ENCODE assay signal across 34 cellular contexts in genomic region chr5:156764149-156764548, GRCh38.
"Had no signal": no experiment of that assay in that cellular context is flagged by ENCODE, and none has a peak within 500 bp of the region (broad histone marks: within the 10 kb centered on the region; RNA-seq: fewer than 3 reads in every experiment).

No MANE protein-coding gene starts in this region.

- H3K36me3 ChIP-seq: adrenal gland had no signal

- H3K4me1 ChIP-seq: adrenal gland, ascending aorta, body of pancreas, esophagus muscularis mucosa, foreskin keratinocyte had no signal

- FAIRE-seq: colon had no signal

- H3K9me3 ChIP-seq: adrenal gland, ascending aorta, body of pancreas, esophagus muscularis mucosa, gastrocnemius medialis, heart left ventricle had no signal

- H3K4me3 ChIP-seq: adrenal gland, ascending aorta, body of pancreas, esophagus muscularis mucosa, gastrocnemius medialis, heart left ventricle had no signal

- H3K9me3 Mint-ChIP-seq: activated CD8-positive, alpha-beta T cell treated with anti-CD3 and anti-CD28 coated beads for 36 hours; activated naive CD4-positive, alpha-beta T cell treated with anti-CD3 and anti-CD28 coated beads for 36 hours; activated naive CD4-positive, alpha-beta T cell treated with anti-CD3 and anti-CD28 coated beads, Interleukin-2, amount 50 U/mL, for 24 hours; activated naive CD8-positive, alpha-beta T cell treated with anti-CD3 and anti-CD28 coated beads for 36 hours; activated naive CD8-positive, alpha-beta T cell treated with anti-CD3 and anti-CD28 coated beads, Interleukin-2, amount 50 U/mL, for 24 hours; activated T-helper 1 cell treated with anti-CD3 and anti-CD28 coated beads, Interleukin-12 subunit alpha, Interleukin-12 subunit beta, Interleukin-2, Interleukin-4 antibody, amounts not matched to agents 30 ng/mL and 10 ng/mL and 1 ng/mL, durations not matched to agents 14 hours and 24 hours and 36 hours; activated T-helper 2 cell treated with anti-CD3 and anti-CD28 coated beads, Interferon-gamma antibody, Interleukin-2, Interleukin-4, amounts not matched to agents 10 μg/mL and 5 μg/mL and 100 μg/mL, durations not matched to agents 14 hours and 24 hours and 36 hours; effector memory CD8-positive, alpha-beta T cell had no signal

- H3K27ac Mint-ChIP-seq: activated CD4-positive, alpha-beta T cell treated with anti-CD3 and anti-CD28 coated beads for 36 hours; activated CD8-positive, alpha-beta T cell treated with anti-CD3 and anti-CD28 coated beads for 36 hours; activated naive CD4-positive, alpha-beta T cell treated with anti-CD3 and anti-CD28 coated beads for 36 hours; activated naive CD4-positive, alpha-beta T cell treated with anti-CD3 and anti-CD28 coated beads, Interleukin-2, amount 50 U/mL, for 24 hours; activated naive CD8-positive, alpha-beta T cell treated with anti-CD3 and anti-CD28 coated beads for 36 hours; activated naive CD8-positive, alpha-beta T cell treated with anti-CD3 and anti-CD28 coated beads, Interleukin-2, amount 50 U/mL, for 24 hours; activated T-helper 1 cell treated with anti-CD3 and anti-CD28 coated beads, Interleukin-12 subunit alpha, Interleukin-12 subunit beta, Interleukin-2, Interleukin-4 antibody, amounts not matched to agents 30 ng/mL and 10 ng/mL and 1 ng/mL, durations not matched to agents 14 hours and 24 hours and 36 hours; activated T-helper 2 cell treated with anti-CD3 and anti-CD28 coated beads, Interferon-gamma antibody, Interleukin-2, Interleukin-4, amounts not matched to agents 10 μg/mL and 5 μg/mL and 100 μg/mL, durations not matched to agents 14 hours and 24 hours and 36 hours; effector memory CD8-positive, alpha-beta T cell had no signal

- H3K4me3 Mint-ChIP-seq: activated CD4-positive, alpha-beta T cell treated with anti-CD3 and anti-CD28 coated beads for 36 hours; activated CD8-positive, alpha-beta T cell treated with anti-CD3 and anti-CD28 coated beads for 36 hours; activated naive CD4-positive, alpha-beta T cell treated with anti-CD3 and anti-CD28 coated beads for 36 hours; activated naive CD4-positive, alpha-beta T cell treated with anti-CD3 and anti-CD28 coated beads, Interleukin-2, amount 50 U/mL, for 24 hours; activated naive CD8-positive, alpha-beta T cell treated with anti-CD3 and anti-CD28 coated beads for 36 hours; activated naive CD8-positive, alpha-beta T cell treated with anti-CD3 and anti-CD28 coated beads, Interleukin-2, amount 50 U/mL, for 24 hours; activated T-helper 1 cell treated with anti-CD3 and anti-CD28 coated beads, Interleukin-12 subunit alpha, Interleukin-12 subunit beta, Interleukin-2, Interleukin-4 antibody, amounts not matched to agents 30 ng/mL and 10 ng/mL and 1 ng/mL, durations not matched to agents 14 hours and 24 hours and 36 hours; effector memory CD8-positive, alpha-beta T cell had no signal

- H3K27me3 ChIP-seq: adrenal gland, ascending aorta, body of pancreas, esophagus muscularis mucosa, foreskin keratinocyte, gastrocnemius medialis, heart left ventricle had no signal

- H3K4me1 Mint-ChIP-seq: activated CD4-positive, alpha-beta T cell treated with anti-CD3 and anti-CD28 coated beads for 36 hours; activated naive CD4-positive, alpha-beta T cell treated with anti-CD3 and anti-CD28 coated beads, Interleukin-2, amount 50 U/mL, for 24 hours; activated naive CD8-positive, alpha-beta T cell treated with anti-CD3 and anti-CD28 coated beads for 36 hours; activated naive CD8-positive, alpha-beta T cell treated with anti-CD3 and anti-CD28 coated beads, Interleukin-2, amount 50 U/mL, for 24 hours had no signal

- H3K36me3 Mint-ChIP-seq: activated naive CD4-positive, alpha-beta T cell treated with anti-CD3 and anti-CD28 coated beads, Interleukin-2, amount 50 U/mL, for 24 hours; activated naive CD8-positive, alpha-beta T cell treated with anti-CD3 and anti-CD28 coated beads for 36 hours had no signal

- DNase-seq: activated CD4-positive, alpha-beta T cell treated with anti-CD3 and anti-CD28 coated beads for 36 hours; activated CD4-positive, alpha-beta T cell treated with anti-CD3 and anti-CD28 coated beads, Interleukin-2, amount 50 U/mL, for 1 hour; activated CD4-positive, alpha-beta T cell treated with anti-CD3 and anti-CD28 coated beads, Interleukin-2, amount 50 U/mL, for 48 hours; activated CD4-positive, CD25-positive, alpha-beta regulatory T cell; activated CD4-positive, CD25-positive, alpha-beta regulatory T cell treated with anti-CD3 and anti-CD28 coated beads, Interleukin-2, amount 50 U/mL, for 72 hours; activated CD8-positive, alpha-beta memory T cell treated with anti-CD3 and anti-CD28 coated beads for 24 hours; activated CD8-positive, alpha-beta memory T cell treated with anti-CD3 and anti-CD28 coated beads, Interleukin-2, amount 50 U/mL, for 4 hours; activated CD8-positive, alpha-beta T cell treated with anti-CD3 and anti-CD28 coated beads for 36 hours; activated effector memory CD4-positive, alpha-beta T cell treated with anti-CD3 and anti-CD28 coated beads, Interleukin-2, amount 50 U/mL, for 16 hours; activated naive CD4-positive, alpha-beta T cell treated with anti-CD3 and anti-CD28 coated beads for 36 hours; activated naive CD8-positive, alpha-beta T cell treated with anti-CD3 and anti-CD28 coated beads for 36 hours; activated naive CD8-positive, alpha-beta T cell treated with anti-CD3 and anti-CD28 coated beads, Interleukin-2, amount 50 U/mL, for 24 hours; activated T-cell treated with anti-CD3 and anti-CD28 coated beads, Interleukin-2, amount 50 U/mL, for 1 hour; activated T-cell treated with anti-CD3 and anti-CD28 coated beads, Interleukin-2, amount 50 U/mL, for 48 hours; adrenal gland; amygdala; caudate nucleus; cortex of kidney; dermis blood vessel endothelial cell; effector CD4-positive, alpha-beta T cell; effector memory CD8-positive, alpha-beta T cell; erythroblast; foreskin keratinocyte; gastrocnemius medialis; glutamatergic neuron; heart left ventricle; hypothalamus had no signal

- H3K27ac ChIP-seq: adrenal gland, ascending aorta, body of pancreas, esophagus muscularis mucosa, foreskin keratinocyte, gastrocnemius medialis had no signal

- H3K27me3 Mint-ChIP-seq: activated naive CD8-positive, alpha-beta T cell treated with anti-CD3 and anti-CD28 coated beads, Interleukin-2, amount 50 U/mL, for 24 hours had no signal

- ATAC-seq: activated CD4-positive, alpha-beta T cell treated with anti-CD3 and anti-CD28 coated beads for 36 hours; activated CD8-positive, alpha-beta T cell treated with anti-CD3 and anti-CD28 coated beads for 36 hours; activated naive CD8-positive, alpha-beta T cell treated with anti-CD3 and anti-CD28 coated beads, Interleukin-2, amount 50 U/mL, for 24 hours; body of pancreas; effector memory CD8-positive, alpha-beta T cell; foreskin keratinocyte; gastrocnemius medialis; heart left ventricle had no signal
